8 cellular contexts compared by ENCODE assay signal in genomic region chr17:73304971-73305786, GRCh38. TPM values are rescaled to one million over a fixed set of nuclear protein-coding genes. Genes with fewer than 3 reads are reported as not detected.
DNase-seq lines count a peak whose midpoint lies in the region; ATAC-seq and TF ChIP-seq lines count a peak whose summit lies in the region.

No MANE protein-coding gene starts in this region.

- H3K36me3 ChIP-seq in GM06990 (ENCODE audit: control insufficient read depth, insufficient read depth, low read length) (no peaks in the 10 kb centered on the region), colonic mucosa (no peaks in the 10 kb centered on the region), lung (ENCODE audit: control insufficient read depth in 2 of 2, insufficient read depth in 2 of 2, low read length in 2 of 2) (peaks cover 0 to 3% of the 10 kb centered on the region in 2 donors)

- ATAC-seq in lung (ENCODE audit: insufficient read depth, low FRiP score): peak; percentile 64

- no peaks in the 10 kb centered on the region for H3K9me3 Mint-ChIP-seq in activated T-cell treated with anti-CD3 and anti-CD28 coated beads, Interleukin-2, amount 50 U/mL, for 24 hours

- no peaks in the 10 kb centered on the region for H3K36me3 Mint-ChIP-seq in activated T-cell treated with anti-CD3 and anti-CD28 coated beads, Interleukin-2, amount 50 U/mL, for 24 hours (ENCODE audit: low read depth)

- no peak overlapping the region for H3K27ac Mint-ChIP-seq in activated T-cell treated with anti-CD3 and anti-CD28 coated beads, Interleukin-2, amount 50 U/mL, for 24 hours

- H3K4me1 Mint-ChIP-seq in activated T-cell treated with anti-CD3 and anti-CD28 coated beads, Interleukin-2, amount 50 U/mL, for 24 hours (ENCODE audit: low read depth): peaks cover 11% of the 10 kb centered on the region

- H3K9ac ChIP-seq in colonic mucosa (ENCODE audit: low read depth in 2 of 2, low read length in 2 of 2): peak overlapping the region; percentile 25 to 96

- H3K4me3 Mint-ChIP-seq in activated T-cell treated with anti-CD3 and anti-CD28 coated beads, Interleukin-2, amount 50 U/mL, for 24 hours: no peak overlapping the region

- DNase-seq in GM06990 (ENCODE audit: extremely low read depth, insufficient read length) (no peak), NCI-H510A treated with DMSO at 0.1 percent for 48 hours (lab: John Stamatoyannopoulos, UW) (peak; percentile 75), colonic mucosa (peak; percentile 71), lung (ENCODE audit: low spot score) (peak; percentile 74), ureter (ENCODE audit: low spot score) (peak; percentile 80), GF-D8 (lab: John Stamatoyannopoulos, UW) (no peak), GM10266 (ENCODE audit: extremely low spot score) (no peak)
- DNase-seq in activated T-cell treated with anti-CD3 and anti-CD28 coated beads, Interleukin-2, amount 50 U/mL, for 24 hours: no peak

- peak overlapping the region; percentile 35 for H3K4me3 ChIP-seq in GM06990 (replicated peaks; ENCODE audit: low read depth, low read length)
- peak overlapping the region; percentile 14 for H3K4me3 ChIP-seq in colonic mucosa
- H3K4me3 ChIP-seq in lung: no peak overlapping the region

- intact Hi-C loops in colonic mucosa (cut with DNase I): no loop called here

- H3K27ac ChIP-seq in colonic mucosa (peak overlapping the region; percentile 98), lung (ENCODE audit: low read depth in 1 of 2, low read length in 1 of 2) (peak overlapping the region; percentile 74 to 89)

- H3K9me3 ChIP-seq in colonic mucosa (no peaks in the 10 kb centered on the region), lung (ENCODE audit: control insufficient read depth in 2 of 2, insufficient read depth in 1 of 2, low read length in 1 of 2) (no peaks in the 10 kb centered on the region)

- WGBS in lung, 2 donors: 18 to 20% methylated on average over 16 of the region's 16 CpGs

- TF ChIP-seq CTCF in GM06990 (IDR thresholded peaks at IDR 0.05; ENCODE audit: insufficient read depth, low read length, poor library complexity, severe bottlenecking) (no peak), colonic mucosa (IDR thresholded peaks at IDR 0.05) (no peak), lung (IDR thresholded peaks at IDR 0.05; ENCODE audit: control extremely low read depth, extremely low read depth) (no peak), GM10266 (IDR thresholded peaks at IDR 0.05; ENCODE audit: control insufficient read depth, insufficient read depth, low read depth, missing control alignments) (no peak)

- peaks cover 14% of the 10 kb centered on the region for H3K27me3 Mint-ChIP-seq in activated T-cell treated with anti-CD3 and anti-CD28 coated beads, Interleukin-2, amount 50 U/mL, for 24 hours

- H3K4me1 ChIP-seq in colonic mucosa (peaks cover 23% of the 10 kb centered on the region), lung (ENCODE audit: control insufficient read depth in 2 of 2, insufficient read depth in 2 of 2, low read length in 2 of 2) (peaks cover 28 to 31% of the 10 kb centered on the region in 2 donors)

- H3K27me3 ChIP-seq in GM06990 (replicated peaks; ENCODE audit: control insufficient read depth, insufficient read depth, low read length) (no peaks in the 10 kb centered on the region), colonic mucosa (no peaks in the 10 kb centered on the region), lung (ENCODE audit: control insufficient read depth, insufficient read depth) (no peaks in the 10 kb centered on the region)

RNA-seq across cellular contexts. Expression of gene CDC42EP4, which starts 6.6 kb away (rescaled TPM):
- total RNA-seq in colonic mucosa (10 to 100 TPM; 52.8 to 65.3 TPM), lung (10 to 100 TPM; 52.0 to 56.2 TPM), ureter (70.8 TPM)
- polyA plus RNA-seq in lung: 10 to 100 TPM; 18.6 to 52.2 TPM

RNA-seq across cellular contexts. Expression of gene CPSF4L, which starts 43.5 kb away (rescaled TPM):
- total RNA-seq in colonic mucosa (not detected), lung (not detected), ureter (not detected)
- polyA plus RNA-seq in lung: not detected

Comparison
In these comparisons a context has a peak if more than half of its experiments do, and no peak if none do; other contexts are left out.
1. DNase-seq: peak in NCI-H510A treated with DMSO at 0.1 percent for 48 hours (single experiment), colonic mucosa (single experiment), lung (single experiment) and ureter (single experiment); none in GM06990 (single experiment), GF-D8 (single experiment), GM10266 (single experiment) and activated T-cell treated with anti-CD3 and anti-CD28 coated beads, Interleukin-2, amount 50 U/mL, for 24 hours (single experiment).